ENCODE assay signal across 1 cellular context in genomic region chr3:157160652-157161480, GRCh38.
A peak's percentile ranks its signal among the peaks of the same experiment; 100 is the strongest.
TF ChIP-seq lines count a peak whose summit lies in the region.

No MANE protein-coding gene starts in this region.

TF ChIP-seq in HepG2, 621 proteins besides CTCF, POLR2A, EP300 and RAD21 (continued from another document):
- peak; percentile 10; the same call in 1 of the 2 replicates for TF ChIP-seq ZNF142 (CRISPR knock-in tag; IDR thresholded peaks at IDR 0.05)
- no peak; the same call in 1 of the 2 replicates for TF ChIP-seq MYC (CRISPR knock-in tag; IDR thresholded peaks at IDR 0.05; ENCODE audit: borderline replicate concordance)
- TF ChIP-seq CEBPG (CRISPR knock-in tag; IDR thresholded peaks at IDR 0.05) = peak; percentile 91
- TF ChIP-seq ZBTB10 (CRISPR knock-in tag; IDR thresholded peaks at IDR 0.05; ENCODE audit: borderline replicate concordance) = 0 out of 2 replicates have a peak, but pooled peaks have one; percentile 47
- no peak for TF ChIP-seq ZNF451 (CRISPR knock-in tag; IDR thresholded peaks at IDR 0.05)
- TF ChIP-seq ZNF567 (CRISPR knock-in tag; IDR thresholded peaks at IDR 0.05; ENCODE audit: borderline replicate concordance) = 0 out of 2 replicates have a peak, but pooled peaks have one; percentile 5
- TF ChIP-seq, protein P1, sequence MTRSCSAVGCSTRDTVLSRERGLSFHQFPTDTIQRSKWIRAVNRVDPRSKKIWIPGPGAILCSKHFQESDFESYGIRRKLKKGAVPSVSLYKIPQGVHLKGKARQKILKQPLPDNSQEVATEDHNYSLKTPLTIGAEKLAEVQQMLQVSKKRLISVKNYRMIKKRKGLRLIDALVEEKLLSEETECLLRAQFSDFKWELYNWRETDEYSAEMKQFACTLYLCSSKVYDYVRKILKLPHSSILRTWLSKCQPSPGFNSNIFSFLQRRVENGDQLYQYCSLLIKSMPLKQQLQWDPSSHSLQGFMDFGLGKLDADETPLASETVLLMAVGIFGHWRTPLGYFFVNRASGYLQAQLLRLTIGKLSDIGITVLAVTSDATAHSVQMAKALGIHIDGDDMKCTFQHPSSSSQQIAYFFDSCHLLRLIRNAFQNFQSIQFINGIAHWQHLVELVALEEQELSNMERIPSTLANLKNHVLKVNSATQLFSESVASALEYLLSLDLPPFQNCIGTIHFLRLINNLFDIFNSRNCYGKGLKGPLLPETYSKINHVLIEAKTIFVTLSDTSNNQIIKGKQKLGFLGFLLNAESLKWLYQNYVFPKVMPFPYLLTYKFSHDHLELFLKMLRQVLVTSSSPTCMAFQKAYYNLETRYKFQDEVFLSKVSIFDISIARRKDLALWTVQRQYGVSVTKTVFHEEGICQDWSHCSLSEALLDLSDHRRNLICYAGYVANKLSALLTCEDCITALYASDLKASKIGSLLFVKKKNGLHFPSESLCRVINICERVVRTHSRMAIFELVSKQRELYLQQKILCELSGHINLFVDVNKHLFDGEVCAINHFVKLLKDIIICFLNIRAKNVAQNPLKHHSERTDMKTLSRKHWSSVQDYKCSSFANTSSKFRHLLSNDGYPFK (CRISPR knock-in tag; IDR thresholded peaks at IDR 0.05; ENCODE audit: borderline replicate concordance) = 0 out of 2 replicates have a peak, but pooled peaks have one; percentile 30
- 0 out of 2 replicates have a peak, but pooled peaks have one; percentile 6 for TF ChIP-seq ZNF737 (CRISPR knock-in tag; IDR thresholded peaks at IDR 0.05; ENCODE audit: borderline replicate concordance)
- peak; percentile 31; the same call in 1 of the 2 replicates for TF ChIP-seq CHD2 (IDR thresholded peaks at IDR 0.05; ENCODE audit: low read depth, low read length)
- TF ChIP-seq, protein P2, sequence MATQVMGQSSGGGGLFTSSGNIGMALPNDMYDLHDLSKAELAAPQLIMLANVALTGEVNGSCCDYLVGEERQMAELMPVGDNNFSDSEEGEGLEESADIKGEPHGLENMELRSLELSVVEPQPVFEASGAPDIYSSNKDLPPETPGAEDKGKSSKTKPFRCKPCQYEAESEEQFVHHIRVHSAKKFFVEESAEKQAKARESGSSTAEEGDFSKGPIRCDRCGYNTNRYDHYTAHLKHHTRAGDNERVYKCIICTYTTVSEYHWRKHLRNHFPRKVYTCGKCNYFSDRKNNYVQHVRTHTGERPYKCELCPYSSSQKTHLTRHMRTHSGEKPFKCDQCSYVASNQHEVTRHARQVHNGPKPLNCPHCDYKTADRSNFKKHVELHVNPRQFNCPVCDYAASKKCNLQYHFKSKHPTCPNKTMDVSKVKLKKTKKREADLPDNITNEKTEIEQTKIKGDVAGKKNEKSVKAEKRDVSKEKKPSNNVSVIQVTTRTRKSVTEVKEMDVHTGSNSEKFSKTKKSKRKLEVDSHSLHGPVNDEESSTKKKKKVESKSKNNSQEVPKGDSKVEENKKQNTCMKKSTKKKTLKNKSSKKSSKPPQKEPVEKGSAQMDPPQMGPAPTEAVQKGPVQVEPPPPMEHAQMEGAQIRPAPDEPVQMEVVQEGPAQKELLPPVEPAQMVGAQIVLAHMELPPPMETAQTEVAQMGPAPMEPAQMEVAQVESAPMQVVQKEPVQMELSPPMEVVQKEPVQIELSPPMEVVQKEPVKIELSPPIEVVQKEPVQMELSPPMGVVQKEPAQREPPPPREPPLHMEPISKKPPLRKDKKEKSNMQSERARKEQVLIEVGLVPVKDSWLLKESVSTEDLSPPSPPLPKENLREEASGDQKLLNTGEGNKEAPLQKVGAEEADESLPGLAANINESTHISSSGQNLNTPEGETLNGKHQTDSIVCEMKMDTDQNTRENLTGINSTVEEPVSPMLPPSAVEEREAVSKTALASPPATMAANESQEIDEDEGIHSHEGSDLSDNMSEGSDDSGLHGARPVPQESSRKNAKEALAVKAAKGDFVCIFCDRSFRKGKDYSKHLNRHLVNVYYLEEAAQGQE (IDR thresholded peaks at IDR 0.05; ENCODE audit: borderline replicate concordance in 1 of 2, low read depth in 1 of 2, low read length in 2 of 2) = peak in 1 of 2 experiments; percentile 57; a peak in 1 of 4 replicates
- no peak for TF ChIP-seq TARDBP (CRISPR knock-in tag; IDR thresholded peaks at IDR 0.05)
- TF ChIP-seq CBX1 (IDR thresholded peaks at IDR 0.05; ENCODE audit: low read depth) = no peak
- TF ChIP-seq, protein P3, sequence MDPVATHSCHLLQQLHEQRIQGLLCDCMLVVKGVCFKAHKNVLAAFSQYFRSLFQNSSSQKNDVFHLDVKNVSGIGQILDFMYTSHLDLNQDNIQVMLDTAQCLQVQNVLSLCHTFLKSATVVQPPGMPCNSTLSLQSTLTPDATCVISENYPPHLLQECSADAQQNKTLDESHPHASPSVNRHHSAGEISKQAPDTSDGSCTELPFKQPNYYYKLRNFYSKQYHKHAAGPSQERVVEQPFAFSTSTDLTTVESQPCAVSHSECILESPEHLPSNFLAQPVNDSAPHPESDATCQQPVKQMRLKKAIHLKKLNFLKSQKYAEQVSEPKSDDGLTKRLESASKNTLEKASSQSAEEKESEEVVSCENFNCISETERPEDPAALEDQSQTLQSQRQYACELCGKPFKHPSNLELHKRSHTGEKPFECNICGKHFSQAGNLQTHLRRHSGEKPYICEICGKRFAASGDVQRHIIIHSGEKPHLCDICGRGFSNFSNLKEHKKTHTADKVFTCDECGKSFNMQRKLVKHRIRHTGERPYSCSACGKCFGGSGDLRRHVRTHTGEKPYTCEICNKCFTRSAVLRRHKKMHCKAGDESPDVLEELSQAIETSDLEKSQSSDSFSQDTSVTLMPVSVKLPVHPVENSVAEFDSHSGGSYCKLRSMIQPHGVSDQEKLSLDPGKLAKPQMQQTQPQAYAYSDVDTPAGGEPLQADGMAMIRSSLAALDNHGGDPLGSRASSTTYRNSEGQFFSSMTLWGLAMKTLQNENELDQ (CRISPR knock-in tag; IDR thresholded peaks at IDR 0.05; ENCODE audit: borderline replicate concordance) = 0 out of 2 replicates have a peak, but pooled peaks have one; percentile 13
